Comparison of ENCODE assay signal across 25 cellular contexts in the genomic region with DNA sequence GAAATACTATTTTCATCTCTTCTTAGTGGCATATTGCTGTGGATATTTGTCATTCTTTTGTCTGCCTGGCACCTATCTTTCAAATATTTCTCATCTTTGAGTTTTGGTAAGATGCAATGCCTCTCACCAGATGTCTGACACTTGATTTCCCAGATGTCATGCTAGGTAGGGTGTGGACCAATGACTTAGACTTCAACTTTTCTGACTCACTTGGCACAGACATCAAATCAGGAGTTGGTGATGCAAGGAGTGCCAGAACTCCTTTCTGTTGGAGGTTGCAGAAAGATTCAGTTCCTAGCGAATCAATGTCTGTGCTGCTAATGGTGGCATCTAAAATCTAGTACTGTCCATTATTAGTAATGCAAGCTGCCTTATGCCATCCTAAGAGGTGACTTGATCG.
A peak's percentile ranks its signal among the peaks of the same experiment; 100 is the strongest.
DNase-seq lines count a peak whose midpoint lies in the region; ATAC-seq, FAIRE-seq and TF ChIP-seq lines count a peak whose summit lies in the region.
"Had no signal": no experiment of that assay in that cellular context is flagged by ENCODE, and none has a peak within 500 bp of the region (broad histone marks: within the 10 kb centered on the region; RNA-seq: fewer than 3 reads in every experiment).

No MANE protein-coding gene starts in this region.

- WGBS in GM23248 (ENCODE audit: low coverage in 1 of 2, low lambda C conversion rate in 2 of 2, missing lambda C conversion rate in 2 of 2), 2 experiments, result 63 to 71% methylated on average over 2 of the region's 2 CpGs

- H3K4me1 ChIP-seq in GM23248 (ENCODE audit: insufficient read depth), result peaks cover 5% of the 10 kb centered on the region; the same call in 1 of the 2 replicates
- peaks cover 10% of the 10 kb centered on the region for H3K4me1 ChIP-seq in HAP-1
- H3K4me1 ChIP-seq: adrenal gland had no signal

- no peaks in the 10 kb centered on the region for H3K9me2 ChIP-seq in GM23248 (ENCODE audit: insufficient read depth)

- in situ Hi-C loops in GM23248 (cut with MboI) (no loop called here), HAP-1 (cut with MboI; ENCODE audit: low sequenced_read_pairs) (no loop called here)

- no peak overlapping the region for H2AFZ ChIP-seq in GM23248

- H3K27ac ChIP-seq in GM23248, result no peak overlapping the region
- H3K27ac ChIP-seq: adrenal gland had no signal

- H3K27me3 ChIP-seq in GM23248 (replicated peaks; ENCODE audit: insufficient read depth), result no peaks in the 10 kb centered on the region
- no peaks in the 10 kb centered on the region for H3K27me3 ChIP-seq in bronchial epithelial cell (ENCODE audit: control insufficient read depth, insufficient read depth, low read length)
- no peaks in the 10 kb centered on the region for H3K27me3 ChIP-seq in HAP-1 (ENCODE audit: low read depth)
- H3K27me3 ChIP-seq: adrenal gland had no signal

- no peaks in the 10 kb centered on the region for H3K9me3 ChIP-seq in GM23248 (ENCODE audit: low read depth)
- H3K9me3 ChIP-seq in HAP-1, result no peaks in the 10 kb centered on the region
- H3K9me3 ChIP-seq: adrenal gland had no signal

- H3K4me2 ChIP-seq in GM23248 (ENCODE audit: unreplicated experiment), result no peak overlapping the region

- peak; percentile 60 for FAIRE-seq in bronchial epithelial cell (lab: Jason Lieb, UNC)
- FAIRE-seq: keratinocyte had no signal

- H3K4me3 ChIP-seq in GM23248, result no peak overlapping the region
- no peak overlapping the region for H3K4me3 ChIP-seq in bronchial epithelial cell (ENCODE audit: low read depth, low read length)
- H3K4me3 ChIP-seq in HAP-1, result no peak overlapping the region
- H3K4me3 ChIP-seq: adrenal gland had no signal

- no peak for TF ChIP-seq CTCF in bronchial epithelial cell (IDR thresholded peaks at IDR 0.05; ENCODE audit: insufficient read depth, low read length, severe bottlenecking)

- no peak overlapping the region for H3K9ac ChIP-seq in GM23248

- no peaks in the 10 kb centered on the region for H3F3A ChIP-seq in GM23248 (ENCODE audit: insufficient read depth)

- H3K36me3 ChIP-seq in GM23248 (ENCODE audit: low read depth) (no peaks in the 10 kb centered on the region), bronchial epithelial cell (ENCODE audit: control insufficient read depth, insufficient read depth, low read length) (no peaks in the 10 kb centered on the region), HAP-1 (replicated peaks) (no peaks in the 10 kb centered on the region)
- H3K36me3 ChIP-seq: adrenal gland had no signal

- H3K79me2 ChIP-seq in GM23248 (ENCODE audit: insufficient read depth), result no peaks in the 10 kb centered on the region

- ATAC-seq in HG03469 (IDR thresholded peaks at IDR 0.05; ENCODE audit: unreplicated experiment), result no peak
- ATAC-seq: HCT116; sciatic nerve; stimulated activated naive CD8-positive, alpha-beta T cell treated with anti-CD3 and anti-CD28 coated beads, Interleukin-15, Interleukin-2, amounts not matched to agents 100 U/mL and 50 U/mL, for 24 hours; T-cell had no signal

- DNase-seq in GM23248 (peak; percentile 76), NCI-H226 (peak; percentile 70), bronchial epithelial cell (ENCODE audit: low read depth) (peak; percentile 63), iris pigment epithelial cell (ENCODE audit: low read depth) (peak; percentile 59), GDM1 (lab: John Stamatoyannopoulos, UW) (no peak), NCI-H2029 treated with DMSO at 0.1 percent for 48 hours (lab: John Stamatoyannopoulos, UW) (no peak), HAP-1 (ENCODE audit: low spot score in 2 of 2) (no peak)
- DNase-seq: activated CD8-positive, alpha-beta memory T cell treated with anti-CD3 and anti-CD28 coated beads, Interleukin-2, amount 50 U/mL, for 48 hours; activated gamma-delta T cell; adrenal gland; COR-L47; effector CD4-positive, alpha-beta T cell; hippocampal formation; KBM-7; NCI-H1092; NCI-H524 treated with DMSO at 0.1 percent for 48 hours; occipital lobe; SHP77 treated with DMSO at 0.1 percent for 48 hours; stimulated activated naive CD8-positive, alpha-beta T cell treated with anti-CD3 and anti-CD28 coated beads, Interleukin-15, Interleukin-2, amounts not matched to agents 100 U/mL and 50 U/mL, for 24 hours; T-cell; trophoblast cell had no signal

- no peaks in the 10 kb centered on the region for H4K20me1 ChIP-seq in GM23248 (ENCODE audit: insufficient read depth)

Comparison
In these comparisons a context has a peak if more than half of its experiments do, and no peak if none do; other contexts are left out.
1. DNase-seq: peak in GM23248 (single experiment), NCI-H226 (single experiment), bronchial epithelial cell (single experiment) and iris pigment epithelial cell (single experiment); none in GDM1 (single experiment), NCI-H2029 treated with DMSO at 0.1 percent for 48 hours (single experiment) and HAP-1 (0 of 2).